ENCODE assay signal across 1 cellular context in the genomic region with DNA sequence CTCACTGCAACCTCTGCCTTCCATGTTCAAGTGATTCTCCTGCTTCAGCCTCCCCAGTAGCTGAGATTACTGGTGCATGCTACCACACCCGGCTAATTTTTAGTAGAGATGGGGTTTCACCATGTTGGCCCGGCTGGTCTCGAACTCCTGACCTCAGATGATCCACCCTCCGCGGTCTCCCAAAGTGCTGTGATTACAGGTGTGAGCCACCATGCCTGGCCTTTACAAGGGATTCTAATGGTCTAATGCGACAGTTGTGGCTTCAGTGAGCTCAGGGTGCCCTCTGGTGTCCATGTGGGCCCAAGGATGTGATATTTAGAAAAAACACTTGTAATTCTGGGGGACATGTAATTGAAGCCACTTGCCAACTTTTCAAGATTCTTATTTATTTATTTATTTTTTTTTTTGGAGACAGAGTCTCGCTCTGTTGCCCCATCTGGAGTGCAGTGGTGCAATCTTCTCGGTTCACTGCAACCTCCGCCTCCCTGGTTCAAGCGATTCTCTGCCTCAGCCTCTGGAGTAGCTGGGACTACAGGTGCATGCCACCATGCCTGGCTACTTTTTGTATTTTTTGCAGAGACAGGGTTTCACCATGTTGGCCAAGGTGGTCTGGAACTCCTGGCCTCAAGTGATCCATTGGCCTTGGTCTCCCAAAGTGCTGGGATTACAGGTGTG.
TF ChIP-seq lines count a peak whose summit lies in the region.
"Not testable (repeated sequence)": the region's sequence is repeated elsewhere in the genome, so short reads cannot be mapped to it uniquely, and the experiment has no call there.

No MANE protein-coding gene starts in this region.

TF ChIP-seq in HepG2, 621 proteins besides CTCF, POLR2A, EP300 and RAD21 (continues in another document):
- TF ChIP-seq RXRB (CRISPR knock-in tag; IDR thresholded peaks at IDR 0.05; ENCODE audit: borderline replicate concordance) (0 out of 2 replicates have a peak, but pooled peaks have one; percentile 55), STAG1 (CRISPR knock-in tag; IDR thresholded peaks at IDR 0.05) (peak; percentile 96), ZNF547 (CRISPR knock-in tag; IDR thresholded peaks at IDR 0.05) (0 out of 2 replicates have a peak, but pooled peaks have one; percentile 27), ZNF3 (CRISPR knock-in tag; IDR thresholded peaks at IDR 0.05) (0 out of 2 replicates have a peak, but pooled peaks have one; percentile 18), NFKB2 (CRISPR knock-in tag; IDR thresholded peaks at IDR 0.05; ENCODE audit: borderline replicate concordance) (peak; percentile 48; the same call in 1 of the 2 replicates), MIER3 (CRISPR knock-in tag; IDR thresholded peaks at IDR 0.05; ENCODE audit: borderline replicate concordance) (peak; percentile 57; the same call in 1 of the 2 replicates), ERF (CRISPR knock-in tag; IDR thresholded peaks at IDR 0.05) (0 out of 2 replicates have a peak, but pooled peaks have one; percentile 45), LCORL (CRISPR knock-in tag; IDR thresholded peaks at IDR 0.05) (peak; percentile 76), SMC3 (IDR thresholded peaks at IDR 0.05; ENCODE audit: low read length) (peak; percentile 98), SOX6 (CRISPR knock-in tag; IDR thresholded peaks at IDR 0.05) (peak; percentile 23; the same call in 1 of the 2 replicates), RCOR2 (CRISPR knock-in tag; IDR thresholded peaks at IDR 0.05) (peak; percentile 84), FOXK1 (CRISPR knock-in tag; IDR thresholded peaks at IDR 0.05; ENCODE audit: borderline replicate concordance, low read depth) (peak; percentile 23; the same call in 1 of the 2 replicates), BORCS8-MEF2B (CRISPR knock-in tag; IDR thresholded peaks at IDR 0.05) (peak; percentile 77), TEAD3 (CRISPR knock-in tag; optimal IDR thresholded peaks at IDR 0.05; ENCODE audit: borderline replicate concordance) (peak; percentile 67), GFI1 (CRISPR knock-in tag; IDR thresholded peaks at IDR 0.05; ENCODE audit: borderline replicate concordance) (peak; percentile 76), ZNF605 (CRISPR knock-in tag; IDR thresholded peaks at IDR 0.05) (peak; percentile 41; the same call in 1 of the 2 replicates), ZNF501 (CRISPR knock-in tag; IDR thresholded peaks at IDR 0.05) (peak; percentile 68), ZNF883 (CRISPR knock-in tag; IDR thresholded peaks at IDR 0.05; ENCODE audit: not compliant biosample characterization) (peak; percentile 60), SMAD3 (CRISPR knock-in tag; IDR thresholded peaks at IDR 0.05) (peak; percentile 68; the same call in 1 of the 2 replicates), KLF16 (CRISPR knock-in tag; IDR thresholded peaks at IDR 0.05) (0 out of 4 replicates have a peak, but pooled peaks of 1 of the 2 experiments have one; percentile 40), ZNF460 (CRISPR knock-in tag; IDR thresholded peaks at IDR 0.05; ENCODE audit: borderline replicate concordance) (peak; percentile 99), ZSCAN25 (CRISPR knock-in tag; IDR thresholded peaks at IDR 0.05) (0 out of 2 replicates have a peak, but pooled peaks have one; percentile 33), IRF2 (CRISPR knock-in tag; IDR thresholded peaks at IDR 0.05) (0 out of 2 replicates have a peak, but pooled peaks have one; percentile 35), MED1 (CRISPR knock-in tag; IDR thresholded peaks at IDR 0.05) (peak; percentile 20; the same call in 1 of the 2 replicates), NR2F6 (CRISPR knock-in tag; IDR thresholded peaks at IDR 0.05) (peak; percentile 52; the same call in 1 of the 2 replicates), YY1 (IDR thresholded peaks at IDR 0.05; ENCODE audit: insufficient read depth, insufficient replicate concordance, low read depth, low read length) (peak; percentile 30), FOXC1 (CRISPR knock-in tag; IDR thresholded peaks at IDR 0.05; ENCODE audit: borderline replicate concordance) (0 out of 2 replicates have a peak, but pooled peaks have one; percentile 43), HDAC2 (CRISPR knock-in tag; IDR thresholded peaks at IDR 0.05) (peak; percentile 49; the same call in 1 of the 2 replicates), NKX3-1 (CRISPR knock-in tag; IDR thresholded peaks at IDR 0.05) (0 out of 2 replicates have a peak, but pooled peaks have one; percentile 25), KDM2A (CRISPR knock-in tag; IDR thresholded peaks at IDR 0.05; ENCODE audit: borderline replicate concordance, low read depth) (peak; percentile 51; the same call in 1 of the 2 replicates), CEBPG (CRISPR knock-in tag; IDR thresholded peaks at IDR 0.05) (peak; percentile 48)
- TF ChIP-seq, protein P1, sequence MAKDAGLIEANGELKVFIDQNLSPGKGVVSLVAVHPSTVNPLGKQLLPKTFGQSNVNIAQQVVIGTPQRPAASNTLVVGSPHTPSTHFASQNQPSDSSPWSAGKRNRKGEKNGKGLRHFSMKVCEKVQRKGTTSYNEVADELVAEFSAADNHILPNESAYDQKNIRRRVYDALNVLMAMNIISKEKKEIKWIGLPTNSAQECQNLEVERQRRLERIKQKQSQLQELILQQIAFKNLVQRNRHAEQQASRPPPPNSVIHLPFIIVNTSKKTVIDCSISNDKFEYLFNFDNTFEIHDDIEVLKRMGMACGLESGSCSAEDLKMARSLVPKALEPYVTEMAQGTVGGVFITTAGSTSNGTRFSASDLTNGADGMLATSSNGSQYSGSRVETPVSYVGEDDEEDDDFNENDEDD (CRISPR knock-in tag; IDR thresholded peaks at IDR 0.05; ENCODE audit: borderline replicate concordance), result 0 out of 2 replicates have a peak, but pooled peaks have one; percentile 20
- not testable (repeated sequence) for TF ChIP-seq LCORL, SOX6, NR2F6 (IDR thresholded peaks at IDR 0.05)
- TF ChIP-seq, protein P2, sequence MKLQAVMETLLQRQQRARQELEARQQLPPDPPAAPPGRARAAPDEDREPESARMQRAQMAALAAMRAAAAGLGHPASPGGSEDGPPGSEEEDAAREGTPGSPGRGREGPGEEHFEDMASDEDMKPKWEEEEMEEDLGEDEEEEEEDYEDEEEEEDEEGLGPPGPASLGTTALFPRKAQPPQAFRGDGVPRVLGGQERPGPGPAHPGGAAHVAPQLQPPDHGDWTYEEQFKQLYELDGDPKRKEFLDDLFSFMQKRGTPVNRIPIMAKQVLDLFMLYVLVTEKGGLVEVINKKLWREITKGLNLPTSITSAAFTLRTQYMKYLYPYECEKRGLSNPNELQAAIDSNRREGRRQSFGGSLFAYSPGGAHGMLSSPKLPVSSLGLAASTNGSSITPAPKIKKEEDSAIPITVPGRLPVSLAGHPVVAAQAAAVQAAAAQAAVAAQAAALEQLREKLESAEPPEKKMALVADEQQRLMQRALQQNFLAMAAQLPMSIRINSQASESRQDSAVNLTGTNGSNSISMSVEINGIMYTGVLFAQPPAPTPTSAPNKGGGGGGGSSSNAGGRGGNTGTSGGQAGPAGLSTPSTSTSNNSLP (IDR thresholded peaks at IDR 0.05; ENCODE audit: low read depth, low read length), result peak; percentile 55; the same call in 1 of the 2 replicates
- TF ChIP-seq, protein P3, sequence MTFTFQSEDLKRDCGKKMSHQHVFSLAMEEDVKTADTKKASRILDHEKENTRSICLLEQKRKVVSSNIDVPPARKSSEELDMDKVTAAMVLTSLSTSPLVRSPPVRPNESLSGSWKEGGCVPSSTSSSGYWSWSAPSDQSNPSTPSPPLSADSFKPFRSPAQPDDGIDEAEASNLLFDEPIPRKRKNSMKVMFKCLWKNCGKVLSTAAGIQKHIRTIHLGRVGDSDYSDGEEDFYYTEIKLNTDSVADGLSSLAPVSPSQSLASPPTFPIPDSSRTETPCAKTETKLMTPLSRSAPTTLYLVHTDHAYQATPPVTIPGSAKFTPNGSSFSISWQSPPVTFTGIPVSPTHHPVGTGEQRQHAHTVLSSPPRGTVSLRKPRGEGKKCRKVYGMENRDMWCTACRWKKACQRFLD (CRISPR knock-in tag; IDR thresholded peaks at IDR 0.05; ENCODE audit: borderline replicate concordance), result 0 out of 2 replicates have a peak, but pooled peaks have one; percentile 38
- TF ChIP-seq, protein P4, sequence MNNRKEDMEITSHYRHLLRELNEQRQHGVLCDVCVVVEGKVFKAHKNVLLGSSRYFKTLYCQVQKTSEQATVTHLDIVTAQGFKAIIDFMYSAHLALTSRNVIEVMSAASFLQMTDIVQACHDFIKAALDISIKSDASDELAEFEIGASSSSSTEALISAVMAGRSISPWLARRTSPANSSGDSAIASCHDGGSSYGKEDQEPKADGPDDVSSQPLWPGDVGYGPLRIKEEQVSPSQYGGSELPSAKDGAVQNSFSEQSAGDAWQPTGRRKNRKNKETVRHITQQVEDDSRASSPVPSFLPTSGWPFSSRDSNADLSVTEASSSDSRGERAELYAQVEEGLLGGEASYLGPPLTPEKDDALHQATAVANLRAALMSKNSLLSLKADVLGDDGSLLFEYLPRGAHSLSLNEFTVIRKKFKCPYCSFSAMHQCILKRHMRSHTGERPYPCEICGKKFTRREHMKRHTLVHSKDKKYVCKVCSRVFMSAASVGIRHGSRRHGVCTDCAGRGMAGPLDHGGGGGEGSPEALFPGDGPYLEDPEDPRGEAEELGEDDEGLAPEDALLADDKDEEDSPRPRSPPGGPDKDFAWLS (CRISPR knock-in tag; IDR thresholded peaks at IDR 0.05; ENCODE audit: borderline replicate concordance), result 0 out of 2 replicates have a peak, but pooled peaks have one; percentile 33
- TF ChIP-seq, protein P5, sequence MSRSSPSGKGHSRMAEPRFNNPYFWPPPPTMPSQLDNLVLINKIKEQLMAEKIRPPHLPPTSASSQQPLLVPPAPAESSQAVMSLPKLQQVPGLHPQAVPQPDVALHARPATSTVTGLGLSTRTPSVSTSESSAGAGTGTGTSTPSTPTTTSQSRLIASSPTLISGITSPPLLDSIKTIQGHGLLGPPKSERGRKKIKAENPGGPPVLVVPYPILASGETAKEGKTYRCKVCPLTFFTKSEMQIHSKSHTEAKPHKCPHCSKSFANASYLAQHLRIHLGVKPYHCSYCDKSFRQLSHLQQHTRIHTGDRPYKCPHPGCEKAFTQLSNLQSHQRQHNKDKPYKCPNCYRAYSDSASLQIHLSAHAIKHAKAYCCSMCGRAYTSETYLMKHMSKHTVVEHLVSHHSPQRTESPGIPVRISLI (CRISPR knock-in tag; IDR thresholded peaks at IDR 0.05; ENCODE audit: borderline replicate concordance), result peak; percentile 79
- TF ChIP-seq, protein P6, sequence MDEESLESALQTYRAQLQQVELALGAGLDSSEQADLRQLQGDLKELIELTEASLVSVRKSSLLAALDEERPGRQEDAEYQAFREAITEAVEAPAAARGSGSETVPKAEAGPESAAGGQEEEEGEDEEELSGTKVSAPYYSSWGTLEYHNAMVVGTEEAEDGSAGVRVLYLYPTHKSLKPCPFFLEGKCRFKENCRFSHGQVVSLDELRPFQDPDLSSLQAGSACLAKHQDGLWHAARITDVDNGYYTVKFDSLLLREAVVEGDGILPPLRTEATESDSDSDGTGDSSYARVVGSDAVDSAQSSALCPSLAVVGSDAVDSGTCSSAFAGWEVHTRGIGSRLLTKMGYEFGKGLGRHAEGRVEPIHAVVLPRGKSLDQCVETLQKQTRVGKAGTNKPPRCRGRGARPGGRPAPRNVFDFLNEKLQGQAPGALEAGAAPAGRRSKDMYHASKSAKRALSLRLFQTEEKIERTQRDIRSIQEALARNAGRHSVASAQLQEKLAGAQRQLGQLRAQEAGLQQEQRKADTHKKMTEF (CRISPR knock-in tag; IDR thresholded peaks at IDR 0.05), result peak; percentile 32; the same call in 1 of the 2 replicates
- TF ChIP-seq, protein P7, sequence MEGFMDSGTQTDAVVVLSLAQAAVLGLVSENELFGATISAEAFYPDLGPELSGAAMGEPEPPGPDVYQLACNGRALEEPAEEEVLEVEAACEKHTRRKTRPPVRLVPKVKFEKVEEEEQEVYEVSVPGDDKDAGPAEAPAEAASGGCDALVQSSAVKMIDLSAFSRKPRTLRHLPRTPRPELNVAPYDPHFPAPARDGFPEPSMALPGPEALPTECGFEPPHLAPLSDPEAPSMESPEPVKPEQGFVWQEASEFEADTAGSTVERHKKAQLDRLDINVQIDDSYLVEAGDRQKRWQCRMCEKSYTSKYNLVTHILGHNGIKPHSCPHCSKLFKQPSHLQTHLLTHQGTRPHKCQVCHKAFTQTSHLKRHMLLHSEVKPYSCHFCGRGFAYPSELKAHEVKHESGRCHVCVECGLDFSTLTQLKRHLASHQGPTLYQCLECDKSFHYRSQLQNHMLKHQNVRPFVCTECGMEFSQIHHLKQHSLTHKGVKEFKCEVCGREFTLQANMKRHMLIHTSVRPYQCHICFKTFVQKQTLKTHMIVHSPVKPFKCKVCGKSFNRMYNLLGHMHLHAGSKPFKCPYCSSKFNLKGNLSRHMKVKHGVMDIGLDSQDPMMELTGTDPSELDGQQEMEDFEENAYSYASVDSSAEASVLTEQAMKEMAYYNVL (CRISPR knock-in tag; IDR thresholded peaks at IDR 0.05; ENCODE audit: borderline replicate concordance), result peak; percentile 68; the same call in 1 of the 2 replicates
- TF ChIP-seq, protein P8, sequence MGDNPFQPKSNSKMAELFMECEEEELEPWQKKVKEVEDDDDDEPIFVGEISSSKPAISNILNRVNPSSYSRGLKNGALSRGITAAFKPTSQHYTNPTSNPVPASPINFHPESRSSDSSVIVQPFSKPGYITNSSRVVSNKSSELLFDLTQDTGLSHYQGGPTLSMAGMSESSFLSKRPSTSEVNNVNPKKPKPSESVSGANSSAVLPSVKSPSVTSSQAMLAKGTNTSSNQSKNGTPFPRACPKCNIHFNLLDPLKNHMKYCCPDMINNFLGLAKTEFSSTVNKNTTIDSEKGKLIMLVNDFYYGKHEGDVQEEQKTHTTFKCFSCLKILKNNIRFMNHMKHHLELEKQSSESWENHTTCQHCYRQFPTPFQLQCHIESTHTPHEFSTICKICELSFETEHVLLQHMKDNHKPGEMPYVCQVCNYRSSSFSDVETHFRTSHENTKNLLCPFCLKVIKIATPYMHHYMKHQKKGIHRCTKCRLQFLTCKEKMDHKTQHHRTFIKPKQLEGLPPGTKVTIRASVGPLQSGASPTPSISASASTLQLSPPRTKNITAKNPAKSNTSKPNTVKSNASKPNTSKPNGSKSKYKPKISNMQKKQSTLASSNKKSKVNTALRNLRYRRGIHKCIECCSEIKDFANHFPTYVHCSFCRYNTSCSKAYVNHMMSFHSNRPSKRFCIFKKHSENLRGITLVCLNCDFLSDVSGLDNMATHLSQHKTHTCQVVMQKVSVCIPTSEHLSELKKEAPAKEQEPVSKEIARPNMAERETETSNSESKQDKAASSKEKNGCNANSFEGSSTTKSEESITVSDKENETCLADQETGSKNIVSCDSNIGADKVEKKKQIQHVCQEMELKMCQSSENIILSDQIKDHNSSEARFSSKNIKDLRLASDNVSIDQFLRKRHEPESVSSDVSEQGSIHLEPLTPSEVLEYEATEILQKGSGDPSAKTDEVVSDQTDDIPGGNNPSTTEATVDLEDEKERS (CRISPR knock-in tag; IDR thresholded peaks at IDR 0.05), result peak; percentile 96
- TF ChIP-seq, protein P9, sequence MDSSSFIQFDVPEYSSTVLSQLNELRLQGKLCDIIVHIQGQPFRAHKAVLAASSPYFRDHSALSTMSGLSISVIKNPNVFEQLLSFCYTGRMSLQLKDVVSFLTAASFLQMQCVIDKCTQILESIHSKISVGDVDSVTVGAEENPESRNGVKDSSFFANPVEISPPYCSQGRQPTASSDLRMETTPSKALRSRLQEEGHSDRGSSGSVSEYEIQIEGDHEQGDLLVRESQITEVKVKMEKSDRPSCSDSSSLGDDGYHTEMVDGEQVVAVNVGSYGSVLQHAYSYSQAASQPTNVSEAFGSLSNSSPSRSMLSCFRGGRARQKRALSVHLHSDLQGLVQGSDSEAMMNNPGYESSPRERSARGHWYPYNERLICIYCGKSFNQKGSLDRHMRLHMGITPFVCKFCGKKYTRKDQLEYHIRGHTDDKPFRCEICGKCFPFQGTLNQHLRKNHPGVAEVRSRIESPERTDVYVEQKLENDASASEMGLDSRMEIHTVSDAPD (CRISPR knock-in tag; IDR thresholded peaks at IDR 0.05), result 0 out of 2 replicates have a peak, but pooled peaks have one; percentile 35
